In the genomic region with DNA sequence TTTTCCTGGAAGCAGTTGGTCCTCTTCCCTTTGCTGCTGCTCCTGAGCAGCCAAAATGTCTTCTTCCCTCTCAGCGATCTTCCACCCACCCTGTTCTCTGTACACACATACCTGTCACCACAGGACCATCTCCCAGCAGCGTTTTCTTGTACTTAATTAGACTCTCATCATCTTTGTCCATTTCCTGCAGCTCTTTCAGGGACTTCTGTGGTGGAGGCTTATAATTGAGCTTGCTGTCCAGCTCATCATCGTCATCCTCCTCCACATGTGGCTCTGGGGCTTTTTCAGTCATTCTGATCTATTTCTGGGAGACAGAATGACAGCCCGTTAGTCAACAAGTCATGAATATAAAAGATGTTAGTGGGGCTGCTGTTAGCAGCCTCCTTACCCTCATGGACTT, we compare ENCODE assay signal across 10 cellular contexts. TPM values are rescaled to one million over a fixed set of nuclear protein-coding genes. Genes with fewer than 3 reads are reported as not detected.
A peak's percentile ranks its signal among the peaks of the same experiment; 100 is the strongest.
DNase-seq lines count a peak whose midpoint lies in the region; ATAC-seq and TF ChIP-seq lines count a peak whose summit lies in the region.
"Had no signal": no experiment of that assay in that cellular context is flagged by ENCODE, and none has a peak within 500 bp of the region (broad histone marks: within the 10 kb centered on the region; RNA-seq: fewer than 3 reads in every experiment).

No MANE protein-coding gene starts in this region.

- H3K9me2 ChIP-seq in PC-9 (ENCODE audit: insufficient read depth) = no peaks in the 10 kb centered on the region

- 79 to 87% (median 82%) methylated on average over 4 of the region's 4 CpGs for WGBS in stomach, 5 donors
- 70 to 82% (median 74%) methylated on average over 4 of the region's 4 CpGs for WGBS in adrenal gland, 4 donors

- H3K27me3 ChIP-seq in PC-9 (ENCODE audit: insufficient read depth, low read depth) (no peaks in the 10 kb centered on the region), stomach (no peaks in the 10 kb centered on the region), adrenal gland (no peaks in the 10 kb centered on the region)

- CTCF ChIA-PET in PC-9 (lab: Charles Lee) = interaction anchor here (0.5 to 1.5 kb wide), 3 partner anchors 45 to 1754 kb away, joined by 3 read pairs; a partner anchor contains a TSS

- H3K4me3 Mint-ChIP-seq in effector memory CD8-positive, alpha-beta T cell = peak overlapping the region; percentile 63 to 75

- TF ChIP-seq CTCF in PC-9 (conservative IDR thresholded peaks at IDR 0.05) (no peak), stomach (IDR thresholded peaks at IDR 0.05) (no peak), adrenal gland (IDR thresholded peaks at IDR 0.05) (no peak)

- POLR2A ChIA-PET in PC-9 (lab: Charles Lee; ENCODE audit: unreplicated experiment) = interaction anchor here (0.5 to 0.6 kb wide), 3 partner anchors 23 to 280 kb away, joined by 4 to 15 read pairs (median 4); no protein-coding TSS in a partner anchor

- H3K36me3 ChIP-seq in PC-9 (ENCODE audit: low read depth) (peaks cover 50% of the 10 kb centered on the region), stomach (peaks cover 0 to 20% (median 12%) of the 10 kb centered on the region in 4 donors), adrenal gland (replicated peaks in 1 of 2) (peaks cover 0 to 7% of the 10 kb centered on the region in 2 donors)

- intact Hi-C loops in PC-9 (cut with micrococcal nuclease; ENCODE audit: unreplicated experiment) = loop anchor here (2.0 kb wide), 1 partner anchor 44 kb away; no protein-coding TSS in a partner anchor
- intact Hi-C loops in stomach (cut with DNase I; ENCODE audit: low total_unique reads) = no loop called here
- intact Hi-C loops in adrenal gland (cut with DNase I) = no loop called here

- H3K9me3 Mint-ChIP-seq in effector memory CD8-positive, alpha-beta T cell = no peaks in the 10 kb centered on the region

- peaks cover 37% of the 10 kb centered on the region for H3K79me2 ChIP-seq in PC-9 (ENCODE audit: low read depth)

- no peak overlapping the region for H3K4me3 ChIP-seq in PC-9
- H3K4me3 ChIP-seq in stomach = no peak overlapping the region
- no peak overlapping the region for H3K4me3 ChIP-seq in adrenal gland

- peak overlapping the region; percentile 83 for H3K27ac ChIP-seq in PC-9
- peak overlapping the region in 3 of 5 donors; percentile 28 to 86 (median 76) for H3K27ac ChIP-seq in stomach
- no peak overlapping the region for H3K27ac ChIP-seq in adrenal gland

- H3K9me3 ChIP-seq in PC-9 (ENCODE audit: insufficient read depth, low read depth) = no peaks in the 10 kb centered on the region
- H3K9me3 ChIP-seq in stomach = no peaks in the 10 kb centered on the region
- H3K9me3 ChIP-seq in adrenal gland (replicated peaks in 1 of 3) = no peaks in the 10 kb centered on the region

- peaks cover 86% of the 10 kb centered on the region for H3K36me3 Mint-ChIP-seq in effector memory CD8-positive, alpha-beta T cell (ENCODE audit: insufficient read depth)

- peaks cover 76% of the 10 kb centered on the region for H3K4me1 ChIP-seq in PC-9 (replicated peaks; ENCODE audit: insufficient read depth)
- peaks cover 15 to 80% (median 29%) of the 10 kb centered on the region in 4 donors for H3K4me1 ChIP-seq in stomach
- peaks cover 0 to 43% of the 10 kb centered on the region in 2 donors for H3K4me1 ChIP-seq in adrenal gland (replicated peaks in 1 of 2)

- no peak overlapping the region for H2AFZ ChIP-seq in PC-9

- H3K4me1 Mint-ChIP-seq in effector memory CD8-positive, alpha-beta T cell (ENCODE audit: low read depth in 2 of 2) = peaks cover 66 to 80% of the 10 kb centered on the region in 2 donors

- no peaks in the 10 kb centered on the region for H4K20me1 ChIP-seq in PC-9 (ENCODE audit: insufficient read depth)

- peak overlapping the region; percentile 92 to 94 for H3K27ac Mint-ChIP-seq in effector memory CD8-positive, alpha-beta T cell

- TSS peak; percentile 54 for BruUV-seq in PC-9 (replicated peaks; lab: Mats Ljungman, UMichigan)

- TF ChIP-seq POLR2A in stomach (IDR thresholded peaks at IDR 0.05) = no peak
- no peak for TF ChIP-seq POLR2A in adrenal gland (IDR thresholded peaks at IDR 0.05)

- peaks cover 30% of the 10 kb centered on the region for H3F3A ChIP-seq in PC-9 (ENCODE audit: insufficient read depth, low read depth)

- TF ChIP-seq EP300 in stomach (IDR thresholded peaks at IDR 0.05) = no peak

- no peaks in the 10 kb centered on the region for H3K27me3 Mint-ChIP-seq in effector memory CD8-positive, alpha-beta T cell

- H3K4me2 ChIP-seq in PC-9 = peak overlapping the region; percentile 64

- no peak for ATAC-seq in effector memory CD8-positive, alpha-beta T cell (replicated peaks)
- ATAC-seq in GM18502 (IDR thresholded peaks at IDR 0.05; ENCODE audit: poor library complexity, unreplicated experiment) = no peak

- DNase-seq in activated effector memory CD4-positive, alpha-beta T cell treated with anti-CD3 and anti-CD28 coated beads, Interleukin-2, amount 50 U/mL, for 16 hours = peak; percentile 66
- DNase-seq in activated effector memory CD4-positive, alpha-beta T cell treated with Interleukin-2 at 50 U/mL for 16 hours = no peak
- DNase-seq in PC-9 (no peak), stomach (no peak), adrenal gland (no peak), SW 1271 (lab: John Stamatoyannopoulos, UW) (no peak)
- no peak for DNase-seq in effector memory CD8-positive, alpha-beta T cell
- DNase-seq: NCI-H1930, posterior cingulate gyrus had no signal

RNA-seq across cellular contexts. Expression of a gene that starts 11.0 kb away (rescaled TPM):
- total RNA-seq in PC-9 (2021) = 307 and 470 TPM in 2 replicates
- 10 to 100 TPM; 13.4 to 74.2 (median 47.0) TPM for total RNA-seq in stomach
- polyA plus RNA-seq in stomach = 100 to 1,000 TPM in 1 of 3 donors, 10 to 100 TPM in 2; 82.2 to 127 (median 95.2) TPM
- 100 to 1,000 TPM in 5 of 8 donors, 10 to 100 TPM in 3; 72.7 to 196 (median 109) TPM for total RNA-seq in adrenal gland
- 100 to 1,000 TPM; 157 to 190 (median 165) TPM for polyA plus RNA-seq in adrenal gland

RNA-seq across cellular contexts. Expression of a gene that starts 12.1 kb away (rescaled TPM):
- total RNA-seq in PC-9 (2021) (14.9 and 33.4 TPM in 2 replicates), stomach (10 to 100 TPM in 1 of 5 donors, 1 to 10 TPM in 3, not detected in 1; 1.1 to 12.3 (median 1.3) TPM), adrenal gland (1 to 10 TPM in 4 of 8 donors, under 1 TPM in 2, not detected in 2; 0.18 to 2.3 (median 1.1) TPM)
- polyA plus RNA-seq in stomach (1 to 10 TPM; 1.1 to 3.5 (median 1.5) TPM), adrenal gland (1 to 10 TPM in 2 of 3 donors, under 1 TPM in 1; 0.34 to 3.0 (median 1.2) TPM)

RNA-seq across cellular contexts. Expression of a gene that starts 22.4 kb away (rescaled TPM):
- total RNA-seq in PC-9 (2021) = not detected in 2 replicates
- not detected for total RNA-seq in stomach
- not detected for polyA plus RNA-seq in stomach
- total RNA-seq in adrenal gland = 1 to 10 TPM in 1 of 8 donors, not detected in 7; 5.9 TPM
- 1 to 10 TPM in 1 of 3 donors, under 1 TPM in 1, not detected in 1; 0.48 to 1.9 TPM for polyA plus RNA-seq in adrenal gland

Comparison
In these comparisons a context has a peak if more than half of its experiments do, and no peak if none do; other contexts are left out.
1. H3K27ac ChIP-seq: peak in PC-9 (single experiment) and stomach (3 of 5); none in adrenal gland (0 of 5).